Comparison of ENCODE assay signal across 26 cellular contexts in genomic region chr3:31412832-31413231, GRCh38.
DNase-seq lines count a peak whose midpoint lies in the region; ATAC-seq, FAIRE-seq and TF ChIP-seq lines count a peak whose summit lies in the region.
"Had no signal": no experiment of that assay in that cellular context is flagged by ENCODE, and none has a peak within 500 bp of the region (broad histone marks: within the 10 kb centered on the region; RNA-seq: fewer than 3 reads in every experiment).

No MANE protein-coding gene starts in this region.

- H3K9me3 ChIP-seq in osteoblast (ENCODE audit: low read depth, low read length) (no peaks in the 10 kb centered on the region), upper lobe of right lung (no peaks in the 10 kb centered on the region)
- H3K9me3 ChIP-seq: adrenal gland, esophagus muscularis mucosa, gastrocnemius medialis, neutrophil, uterus had no signal

- H3K27me3 ChIP-seq in bronchial epithelial cell (ENCODE audit: control insufficient read depth, insufficient read depth, low read length) (no peaks in the 10 kb centered on the region), osteoblast (ENCODE audit: insufficient read depth, low read length) (no peaks in the 10 kb centered on the region), upper lobe of right lung (no peaks in the 10 kb centered on the region)
- H3K27me3 ChIP-seq: adrenal gland, esophagus muscularis mucosa, gastrocnemius medialis, neutrophil, uterus had no signal

- no peak for FAIRE-seq in bronchial epithelial cell (lab: Jason Lieb, UNC)
- FAIRE-seq: H1 had no signal

- no peak overlapping the region for H2AFZ ChIP-seq in osteoblast (ENCODE audit: low read length)

- no peaks in the 10 kb centered on the region for H4K20me1 ChIP-seq in osteoblast (ENCODE audit: insufficient read depth, low read length)

- DNase-seq in ELR (ENCODE audit: low read depth) (peak; percentile 69), NCI-H226 (peak; percentile 44), bronchial epithelial cell (ENCODE audit: low read depth) (peak; percentile 80), osteoblast (ENCODE audit: insufficient read length, low spot score, missing footprints) (peak; percentile 52), GM13976 (ENCODE audit: low spot score) (no peak), upper lobe of right lung (no peak)
- DNase-seq in activated CD8-positive, alpha-beta T cell treated with anti-CD3 and anti-CD28 coated beads for 36 hours: no peak
- DNase-seq: activated CD4-positive, alpha-beta T cell treated with anti-CD3 and anti-CD28 coated beads, Interleukin-2, amount 10 ng/mL, durations not matched to agents 7 days and 5 days; activated CD8-positive, alpha-beta memory T cell treated with anti-CD3 and anti-CD28 coated beads, Interleukin-2, amount 10 ng/mL, durations not matched to agents 7 days and 5 days; activated naive CD4-positive, alpha-beta T cell treated with Interleukin-2 at 50 U/mL for 16 hours; adrenal gland; CD4-positive, alpha-beta T cell; gastrocnemius medialis; hippocampal formation; NCI-H1436; NCI-H2081 treated with DMSO at 0.1 percent for 48 hours; NCI-H446; NCI-H82; stimulated activated naive CD4-positive, alpha-beta T cell treated with Interleukin-2 at 50 U/mL for 16 hours; SW 1271; T1000; uterus had no signal

- no peak overlapping the region for H3K27ac ChIP-seq in osteoblast (ENCODE audit: low read depth, low read length)
- H3K27ac ChIP-seq in upper lobe of right lung: no peak overlapping the region
- H3K27ac ChIP-seq: adrenal gland, esophagus muscularis mucosa, gastrocnemius medialis, neutrophil, uterus had no signal

- H3K36me3 Mint-ChIP-seq in activated CD8-positive, alpha-beta T cell treated with anti-CD3 and anti-CD28 coated beads for 36 hours (ENCODE audit: low read depth): no peaks in the 10 kb centered on the region
- H3K36me3 Mint-ChIP-seq: activated CD8-positive, alpha-beta memory T cell treated with anti-CD3 and anti-CD28 coated beads, Interleukin-2, amount 10 ng/mL, durations not matched to agents 7 days and 5 days had no signal

- H3K4me1 ChIP-seq in osteoblast (ENCODE audit: insufficient read depth, low read length) (peaks cover 3% of the 10 kb centered on the region), upper lobe of right lung (no peaks in the 10 kb centered on the region)
- H3K4me1 ChIP-seq: uterus had no signal

- H3K79me2 ChIP-seq in osteoblast (ENCODE audit: insufficient read depth, low read length): no peaks in the 10 kb centered on the region

- no peaks in the 10 kb centered on the region for H3K9me3 Mint-ChIP-seq in activated CD8-positive, alpha-beta T cell treated with anti-CD3 and anti-CD28 coated beads for 36 hours
- H3K9me3 Mint-ChIP-seq: activated CD4-positive, alpha-beta T cell treated with anti-CD3 and anti-CD28 coated beads, Interleukin-2, amount 10 ng/mL, durations not matched to agents 7 days and 5 days; CD4-positive, alpha-beta T cell had no signal

- peaks cover 6% of the 10 kb centered on the region for H3K4me1 Mint-ChIP-seq in activated CD8-positive, alpha-beta T cell treated with anti-CD3 and anti-CD28 coated beads for 36 hours (ENCODE audit: low read depth)
- H3K4me1 Mint-ChIP-seq: activated CD8-positive, alpha-beta memory T cell treated with anti-CD3 and anti-CD28 coated beads, Interleukin-2, amount 10 ng/mL, durations not matched to agents 7 days and 5 days had no signal

- H3K4me3 Mint-ChIP-seq in activated CD8-positive, alpha-beta T cell treated with anti-CD3 and anti-CD28 coated beads for 36 hours: no peak overlapping the region
- H3K4me3 Mint-ChIP-seq: activated CD4-positive, alpha-beta T cell treated with anti-CD3 and anti-CD28 coated beads, Interleukin-2, amount 10 ng/mL, durations not matched to agents 7 days and 5 days; activated CD8-positive, alpha-beta memory T cell treated with anti-CD3 and anti-CD28 coated beads, Interleukin-2, amount 10 ng/mL, durations not matched to agents 7 days and 5 days; CD4-positive, alpha-beta T cell had no signal

- intact Hi-C loops in activated CD8-positive, alpha-beta T cell treated with anti-CD3 and anti-CD28 coated beads for 36 hours (cut with micrococcal nuclease): no loop called here
- intact Hi-C loops in upper lobe of right lung (cut with DNase I): no loop called here

- no peaks in the 10 kb centered on the region for H3K27me3 Mint-ChIP-seq in activated CD8-positive, alpha-beta T cell treated with anti-CD3 and anti-CD28 coated beads for 36 hours
- H3K27me3 Mint-ChIP-seq: activated CD4-positive, alpha-beta T cell treated with anti-CD3 and anti-CD28 coated beads, Interleukin-2, amount 10 ng/mL, durations not matched to agents 7 days and 5 days; CD4-positive, alpha-beta T cell had no signal

- in situ Hi-C loops in GM13976 (cut with MboI; ENCODE audit: low sequenced_read_pairs, unreplicated experiment): no loop called here

- TF ChIP-seq CTCF in bronchial epithelial cell (IDR thresholded peaks at IDR 0.05; ENCODE audit: insufficient read depth, low read length, severe bottlenecking): no peak
- TF ChIP-seq CTCF in osteoblast (IDR thresholded peaks at IDR 0.05; ENCODE audit: extremely low read depth, low read depth, low read length): no peak
- no peak for TF ChIP-seq CTCF in activated CD8-positive, alpha-beta T cell treated with anti-CD3 and anti-CD28 coated beads for 36 hours (IDR thresholded peaks at IDR 0.05)
- TF ChIP-seq CTCF in GM13976 (IDR thresholded peaks at IDR 0.05; ENCODE audit: borderline replicate concordance, control extremely low read depth, extremely low read depth, insufficient read depth, missing control alignments): no peak
- TF ChIP-seq CTCF in upper lobe of right lung (IDR thresholded peaks at IDR 0.05): no peak

- POLR2A ChIA-PET in activated CD8-positive, alpha-beta T cell treated with anti-CD3 and anti-CD28 coated beads for 36 hours (lab: Charles Lee): interaction anchor here (0.7 kb wide), 1 partner anchor 119 kb away, joined by 3 read pairs; no protein-coding TSS in a partner anchor

- H3K4me3 ChIP-seq in bronchial epithelial cell (ENCODE audit: low read depth, low read length) (no peak overlapping the region), osteoblast (ENCODE audit: insufficient read depth, low read length) (no peak overlapping the region), upper lobe of right lung (no peak overlapping the region)
- H3K4me3 ChIP-seq: adrenal gland, esophagus muscularis mucosa, gastrocnemius medialis, uterus had no signal

- H3K27ac Mint-ChIP-seq in activated CD8-positive, alpha-beta T cell treated with anti-CD3 and anti-CD28 coated beads for 36 hours: no peak overlapping the region
- H3K27ac Mint-ChIP-seq: activated CD4-positive, alpha-beta T cell treated with anti-CD3 and anti-CD28 coated beads, Interleukin-2, amount 10 ng/mL, durations not matched to agents 7 days and 5 days; activated CD8-positive, alpha-beta memory T cell treated with anti-CD3 and anti-CD28 coated beads, Interleukin-2, amount 10 ng/mL, durations not matched to agents 7 days and 5 days; CD4-positive, alpha-beta T cell had no signal

- no peak overlapping the region for H3K4me2 ChIP-seq in osteoblast (ENCODE audit: insufficient read depth, low read length)

- H3K36me3 ChIP-seq in bronchial epithelial cell (ENCODE audit: control insufficient read depth, insufficient read depth, low read length) (no peaks in the 10 kb centered on the region), osteoblast (ENCODE audit: insufficient read depth, low read length) (no peaks in the 10 kb centered on the region), upper lobe of right lung (no peaks in the 10 kb centered on the region)
- H3K36me3 ChIP-seq: adrenal gland, esophagus muscularis mucosa, gastrocnemius medialis, neutrophil, uterus had no signal

- CTCF ChIA-PET in activated CD8-positive, alpha-beta T cell treated with anti-CD3 and anti-CD28 coated beads for 36 hours (lab: Charles Lee): no interaction called here

- no peak for ATAC-seq in GM21423 (IDR thresholded peaks at IDR 0.05; ENCODE audit: unreplicated experiment)
- no peak for ATAC-seq in activated CD8-positive, alpha-beta T cell treated with anti-CD3 and anti-CD28 coated beads for 36 hours
- ATAC-seq in upper lobe of right lung: no peak
- ATAC-seq: activated CD8-positive, alpha-beta memory T cell treated with anti-CD3 and anti-CD28 coated beads, Interleukin-2, amount 10 ng/mL, durations not matched to agents 7 days and 5 days; gastrocnemius medialis had no signal

Comparison
In these comparisons a context has a peak if more than half of its experiments do, and no peak if none do; other contexts are left out.
1. DNase-seq: peak in ELR (single experiment), NCI-H226 (single experiment), bronchial epithelial cell (single experiment) and osteoblast (single experiment); none in activated CD8-positive, alpha-beta T cell treated with anti-CD3 and anti-CD28 coated beads for 36 hours (single experiment), GM13976 (single experiment) and upper lobe of right lung (single experiment).